Comparison of ENCODE assay signal across 1 cellular context in the genomic region with DNA sequence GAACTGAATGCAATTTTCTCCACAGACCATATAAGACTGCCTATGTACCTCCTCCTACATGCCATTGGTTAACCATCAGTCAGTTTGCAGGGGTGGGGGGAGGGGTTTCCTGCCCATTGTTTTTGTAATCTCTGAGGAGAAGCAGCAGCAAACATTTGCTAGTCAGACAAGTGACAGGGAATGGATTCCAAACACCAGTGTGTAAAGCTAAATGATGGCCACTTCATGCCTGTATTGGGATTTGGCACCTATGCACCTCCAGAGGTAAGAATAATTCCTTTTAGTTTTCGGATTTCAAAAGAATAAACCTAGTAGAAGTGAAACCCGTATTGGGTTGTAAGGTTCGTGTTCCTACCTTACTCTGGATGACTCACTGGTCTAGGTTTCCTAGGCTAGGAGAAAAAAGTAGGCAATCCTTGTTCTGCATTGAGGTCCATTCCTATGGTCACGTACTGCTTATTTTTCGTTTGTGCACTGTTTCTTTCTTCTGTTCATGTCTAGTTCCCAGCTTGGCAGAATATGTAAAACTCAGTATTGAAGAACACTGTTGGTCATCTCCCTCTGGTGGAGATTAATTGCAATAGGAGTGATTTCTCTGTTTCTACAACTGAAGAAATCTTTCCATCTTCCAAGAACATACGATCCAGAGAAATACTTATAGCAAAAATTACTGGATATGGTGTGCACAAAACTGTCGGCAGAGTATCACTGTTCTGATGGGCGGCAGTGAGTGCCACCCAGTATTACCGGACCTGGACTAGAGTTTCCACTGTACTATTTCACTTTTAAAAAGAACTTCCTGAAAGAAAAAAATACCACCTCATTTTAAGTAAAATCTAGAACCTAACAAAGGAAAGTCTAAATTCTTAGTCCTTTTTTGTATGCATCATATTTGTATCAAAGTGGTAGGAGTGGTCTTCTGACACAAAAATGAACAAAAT.
TF ChIP-seq lines count a peak whose summit lies in the region.

Gene AKR1C3, plus strand, starts transcription at position 150 of the 941 bp plus-strand sequence. Its CDS starts 31 bp downstream, at position 181.

TF ChIP-seq in HepG2, 621 proteins besides CTCF, POLR2A, EP300 and RAD21 (continued from another document):
- no peak for TF ChIP-seq ZFP41 (CRISPR knock-in tag; IDR thresholded peaks at IDR 0.05; ENCODE audit: borderline replicate concordance)
- TF ChIP-seq, protein P1, sequence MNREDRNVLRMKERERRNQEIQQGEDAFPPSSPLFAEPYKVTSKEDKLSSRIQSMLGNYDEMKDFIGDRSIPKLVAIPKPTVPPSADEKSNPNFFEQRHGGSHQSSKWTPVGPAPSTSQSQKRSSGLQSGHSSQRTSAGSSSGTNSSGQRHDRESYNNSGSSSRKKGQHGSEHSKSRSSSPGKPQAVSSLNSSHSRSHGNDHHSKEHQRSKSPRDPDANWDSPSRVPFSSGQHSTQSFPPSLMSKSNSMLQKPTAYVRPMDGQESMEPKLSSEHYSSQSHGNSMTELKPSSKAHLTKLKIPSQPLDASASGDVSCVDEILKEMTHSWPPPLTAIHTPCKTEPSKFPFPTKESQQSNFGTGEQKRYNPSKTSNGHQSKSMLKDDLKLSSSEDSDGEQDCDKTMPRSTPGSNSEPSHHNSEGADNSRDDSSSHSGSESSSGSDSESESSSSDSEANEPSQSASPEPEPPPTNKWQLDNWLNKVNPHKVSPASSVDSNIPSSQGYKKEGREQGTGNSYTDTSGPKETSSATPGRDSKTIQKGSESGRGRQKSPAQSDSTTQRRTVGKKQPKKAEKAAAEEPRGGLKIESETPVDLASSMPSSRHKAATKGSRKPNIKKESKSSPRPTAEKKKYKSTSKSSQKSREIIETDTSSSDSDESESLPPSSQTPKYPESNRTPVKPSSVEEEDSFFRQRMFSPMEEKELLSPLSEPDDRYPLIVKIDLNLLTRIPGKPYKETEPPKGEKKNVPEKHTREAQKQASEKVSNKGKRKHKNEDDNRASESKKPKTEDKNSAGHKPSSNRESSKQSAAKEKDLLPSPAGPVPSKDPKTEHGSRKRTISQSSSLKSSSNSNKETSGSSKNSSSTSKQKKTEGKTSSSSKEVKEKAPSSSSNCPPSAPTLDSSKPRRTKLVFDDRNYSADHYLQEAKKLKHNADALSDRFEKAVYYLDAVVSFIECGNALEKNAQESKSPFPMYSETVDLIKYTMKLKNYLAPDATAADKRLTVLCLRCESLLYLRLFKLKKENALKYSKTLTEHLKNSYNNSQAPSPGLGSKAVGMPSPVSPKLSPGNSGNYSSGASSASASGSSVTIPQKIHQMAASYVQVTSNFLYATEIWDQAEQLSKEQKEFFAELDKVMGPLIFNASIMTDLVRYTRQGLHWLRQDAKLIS (CRISPR knock-in tag; IDR thresholded peaks at IDR 0.05) = peak; percentile 98
- TF ChIP-seq, protein P2, sequence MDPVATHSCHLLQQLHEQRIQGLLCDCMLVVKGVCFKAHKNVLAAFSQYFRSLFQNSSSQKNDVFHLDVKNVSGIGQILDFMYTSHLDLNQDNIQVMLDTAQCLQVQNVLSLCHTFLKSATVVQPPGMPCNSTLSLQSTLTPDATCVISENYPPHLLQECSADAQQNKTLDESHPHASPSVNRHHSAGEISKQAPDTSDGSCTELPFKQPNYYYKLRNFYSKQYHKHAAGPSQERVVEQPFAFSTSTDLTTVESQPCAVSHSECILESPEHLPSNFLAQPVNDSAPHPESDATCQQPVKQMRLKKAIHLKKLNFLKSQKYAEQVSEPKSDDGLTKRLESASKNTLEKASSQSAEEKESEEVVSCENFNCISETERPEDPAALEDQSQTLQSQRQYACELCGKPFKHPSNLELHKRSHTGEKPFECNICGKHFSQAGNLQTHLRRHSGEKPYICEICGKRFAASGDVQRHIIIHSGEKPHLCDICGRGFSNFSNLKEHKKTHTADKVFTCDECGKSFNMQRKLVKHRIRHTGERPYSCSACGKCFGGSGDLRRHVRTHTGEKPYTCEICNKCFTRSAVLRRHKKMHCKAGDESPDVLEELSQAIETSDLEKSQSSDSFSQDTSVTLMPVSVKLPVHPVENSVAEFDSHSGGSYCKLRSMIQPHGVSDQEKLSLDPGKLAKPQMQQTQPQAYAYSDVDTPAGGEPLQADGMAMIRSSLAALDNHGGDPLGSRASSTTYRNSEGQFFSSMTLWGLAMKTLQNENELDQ (CRISPR knock-in tag; IDR thresholded peaks at IDR 0.05; ENCODE audit: borderline replicate concordance) = no peak
